Comparison of ENCODE assay signal across 26 cellular contexts in genomic region chr12:48640854-48641253, GRCh38. TPM values are rescaled to one million over a fixed set of nuclear protein-coding genes. Genes with fewer than 3 reads are reported as not detected.
DNase-seq lines count a peak whose midpoint lies in the region; ATAC-seq, FAIRE-seq and TF ChIP-seq lines count a peak whose summit lies in the region.
"Had no signal": no experiment of that assay in that cellular context is flagged by ENCODE, and none has a peak within 500 bp of the region (broad histone marks: within the 10 kb centered on the region; RNA-seq: fewer than 3 reads in every experiment).

No MANE protein-coding gene starts in this region.

- FAIRE-seq in HepG2 (lab: Jason Lieb, UNC): no peak
- FAIRE-seq: GM12878, GM12892, GM18507 had no signal

- POLR2A ChIA-PET in HepG2 (lab: Yijun Ruan, JAX) (no interaction called here), Panc1 (lab: Charles Lee) (no interaction called here)

- TF ChIP-seq EP300 in HepG2 (IDR thresholded peaks at IDR 0.05; ENCODE audit: low read depth in 2 of 2, low read length in 2 of 2) (no peak), HepG2 (CRISPR knock-in tag; IDR thresholded peaks at IDR 0.05; ENCODE audit: borderline replicate concordance) (no peak)

- no peak for TF ChIP-seq POLR2A in HepG2 (IDR thresholded peaks at IDR 0.05; ENCODE audit: insufficient read depth in 1 of 2, low read depth in 2 of 2, low read length in 2 of 2)
- no peak for TF ChIP-seq POLR2A in right lobe of liver (IDR thresholded peaks at IDR 0.05)

- DNase-seq in HepG2 (ENCODE audit: low spot score) (no peak), right lobe of liver (no peak), Panc1 (ENCODE audit: low read depth, low spot score) (no peak), endothelial cell (ENCODE audit: low spot score) (no peak), SHP77 treated with DMSO at 0.1 percent for 48 hours (lab: John Stamatoyannopoulos, UW) (no peak), NCI-H446 (lab: John Stamatoyannopoulos, UW) (no peak)
- DNase-seq: ACHN; BE2C; C1 segment of cervical spinal cord; CD4-positive, alpha-beta memory T cell; CD4-positive, CD25-positive, alpha-beta regulatory T cell; CD8-positive, alpha-beta memory T cell; COR-L47; DMS 273 treated with DMSO at 0.1 percent for 48 hours; DMS153; DMS53; DMS79; EL; GDM1 had no signal

- peaks cover 4% of the 10 kb centered on the region for H3K27me3 Mint-ChIP-seq in endothelial cell (ENCODE audit: unreplicated experiment)
- H3K27me3 Mint-ChIP-seq: CD4-positive, alpha-beta memory T cell; CD4-positive, CD25-positive, alpha-beta regulatory T cell; CD8-positive, alpha-beta memory T cell had no signal

- no peak overlapping the region for H2AFZ ChIP-seq in HepG2 (ENCODE audit: low read length)

- in situ Hi-C loops in HepG2 (cut with HindIII; ENCODE audit: extremely low pct_ligation_motif_present, low pct_unique_long_range_greater_than_20kb) (no loop called here), Panc1 (cut with HindIII; ENCODE audit: low pct_unique_long_range_greater_than_20kb, low sequenced_read_pairs) (no loop called here)

- no peaks in the 10 kb centered on the region for H3K79me2 ChIP-seq in HepG2 (ENCODE audit: insufficient read depth, low read length)

- no peaks in the 10 kb centered on the region for H3K4me1 Mint-ChIP-seq in endothelial cell (ENCODE audit: unreplicated experiment)
- H3K4me1 Mint-ChIP-seq: CD14-positive monocyte; CD4-positive, alpha-beta memory T cell; CD8-positive, alpha-beta memory T cell had no signal

- no peak overlapping the region for H3K27ac Mint-ChIP-seq in endothelial cell (ENCODE audit: unreplicated experiment)
- H3K27ac Mint-ChIP-seq: CD4-positive, alpha-beta memory T cell; CD4-positive, CD25-positive, alpha-beta regulatory T cell had no signal

- H3K4me1 ChIP-seq in HepG2 (ENCODE audit: insufficient read depth, low read length) (no peaks in the 10 kb centered on the region), right lobe of liver (no peaks in the 10 kb centered on the region), Panc1 (ENCODE audit: control insufficient read depth, insufficient read depth, low read length) (no peaks in the 10 kb centered on the region)
- H3K4me1 ChIP-seq: BE2C, BLaER1 had no signal

- H3K36me3 Mint-ChIP-seq in endothelial cell (ENCODE audit: low read depth, unreplicated experiment): peaks cover 42% of the 10 kb centered on the region

- no peaks in the 10 kb centered on the region for H3K27me3 ChIP-seq in HepG2 (ENCODE audit: control insufficient read depth in 1 of 2, insufficient read depth in 2 of 2, low read length in 2 of 2)
- H3K27me3 ChIP-seq in right lobe of liver: no peaks in the 10 kb centered on the region
- no peaks in the 10 kb centered on the region for H3K27me3 ChIP-seq in Panc1 (ENCODE audit: control insufficient read depth, insufficient read depth, low read length)
- H3K27me3 ChIP-seq: BE2C, BLaER1 had no signal

- no peak overlapping the region for H3K9ac ChIP-seq in HepG2 (ENCODE audit: insufficient read depth, low read depth, low read length)
- H3K9ac ChIP-seq: BLaER1 had no signal

- 47% methylated on average over 3 of the region's 3 CpGs for WGBS in HepG2 (ENCODE audit: low lambda C conversion rate)
- 87% methylated on average over 3 of the region's 3 CpGs for WGBS in right lobe of liver (ENCODE audit: insufficient coverage, low coverage, low lambda C conversion rate, missing lambda C conversion rate)

- no peak overlapping the region for H3K27ac ChIP-seq in HepG2 (ENCODE audit: extremely low read length, insufficient read depth, low read length)
- no peak overlapping the region for H3K27ac ChIP-seq in right lobe of liver
- no peak overlapping the region for H3K27ac ChIP-seq in Panc1 (ENCODE audit: low read length)
- H3K27ac ChIP-seq: 22Rv1, BLaER1 had no signal

- H3K4me3 ChIP-seq in HepG2 (replicated peaks in 1 of 3; ENCODE audit: insufficient read depth in 1 of 3, low read depth in 2 of 3, low read length in 3 of 3) (no peak overlapping the region), right lobe of liver (no peak overlapping the region), Panc1 (ENCODE audit: low read depth in 2 of 2, low read length in 2 of 2) (no peak overlapping the region)
- H3K4me3 ChIP-seq: BLaER1, GM12878 had no signal

- H3K4me2 ChIP-seq in HepG2 (ENCODE audit: low read depth, low read length): no peak overlapping the region
- H3K4me2 ChIP-seq: BLaER1 had no signal

- CTCF ChIA-PET in HepG2 (lab: Yijun Ruan, JAX; ENCODE audit: low intra/inter-chr PET ratio, low total read pairs) (no interaction called here), Panc1 (lab: Charles Lee) (no interaction called here)

- ATAC-seq in HepG2 (peak; percentile 31; the same call in 1 of the 3 replicates), right lobe of liver (no peak), Panc1 (peak; percentile 44; the same call in 1 of the 2 replicates), GM21825 (IDR thresholded peaks at IDR 0.05; ENCODE audit: unreplicated experiment) (no peak)
- ATAC-seq: GM12878 had no signal

- TF ChIP-seq CTCF in HepG2 (CRISPR knock-in tag; IDR thresholded peaks at IDR 0.05): no peak
- no peak for TF ChIP-seq CTCF in right lobe of liver (IDR thresholded peaks at IDR 0.05)
- TF ChIP-seq CTCF in Panc1 (IDR thresholded peaks at IDR 0.05): no peak
- no peak for TF ChIP-seq CTCF in endothelial cell (IDR thresholded peaks at IDR 0.05; ENCODE audit: unreplicated experiment)

- H3K36me3 ChIP-seq in HepG2 (replicated peaks in 1 of 2; ENCODE audit: control insufficient read depth in 1 of 2, insufficient read depth in 2 of 2, low read length in 2 of 2): no peaks in the 10 kb centered on the region
- peaks cover 0 to 1% (median 0%) of the 10 kb centered on the region in 4 donors for H3K36me3 ChIP-seq in right lobe of liver
- peaks cover 4% of the 10 kb centered on the region; the same call in 1 of the 2 replicates for H3K36me3 ChIP-seq in Panc1 (ENCODE audit: control insufficient read depth, insufficient read depth, low read length)

- peak overlapping the region; percentile 37 for H3K4me3 Mint-ChIP-seq in endothelial cell (ENCODE audit: unreplicated experiment)
- H3K4me3 Mint-ChIP-seq: CD14-positive monocyte; CD4-positive, alpha-beta memory T cell; CD4-positive, CD25-positive, alpha-beta regulatory T cell; CD8-positive, alpha-beta memory T cell had no signal

- intact Hi-C loops in HepG2 (cut with micrococcal nuclease; ENCODE audit: unreplicated experiment): no loop called here
- intact Hi-C loops in right lobe of liver (cut with DNase I): no loop called here
- intact Hi-C loops in Panc1 (cut with micrococcal nuclease; ENCODE audit: unreplicated experiment): no loop called here

- H4K20me1 ChIP-seq in HepG2 (ENCODE audit: insufficient read depth, low read length): no peaks in the 10 kb centered on the region
- H4K20me1 ChIP-seq: BLaER1 had no signal

- H3K9me3 ChIP-seq in HepG2 (ENCODE audit: low read length): no peaks in the 10 kb centered on the region
- no peaks in the 10 kb centered on the region for H3K9me3 ChIP-seq in right lobe of liver
- H3K9me3 ChIP-seq in Panc1 (ENCODE audit: control insufficient read depth, insufficient read depth, low read depth, low read length): no peaks in the 10 kb centered on the region
- H3K9me3 ChIP-seq: BE2C had no signal

- no TSS peak for BruUV-seq in HepG2 (replicated peaks; lab: Mats Ljungman, UMichigan)
- no TSS peak for BruUV-seq in Panc1 (replicated peaks; lab: Mats Ljungman, UMichigan)

- TF ChIP-seq RAD21 in HepG2 (CRISPR knock-in tag; IDR thresholded peaks at IDR 0.05): no peak

- H3K9me3 Mint-ChIP-seq in endothelial cell (ENCODE audit: unreplicated experiment): no peaks in the 10 kb centered on the region

TF ChIP-seq in HepG2, 621 proteins besides CTCF, POLR2A, EP300 and RAD21 (continues in another document):
- no peak for TF ChIP-seq ZNF777 (CRISPR knock-in tag; IDR thresholded peaks at IDR 0.05)
- TF ChIP-seq ZNF83 (CRISPR knock-in tag; IDR thresholded peaks at IDR 0.05; ENCODE audit: borderline replicate concordance): no peak

RNA-seq across cellular contexts. Expression of gene KANSL2, which starts 41.2 kb away (rescaled TPM):
- 40.1 and 41.3 TPM in 2 replicates for total RNA-seq in HepG2 (2016; rRNA removed; fragmentation: Illumina TruSeq; extraction: Trizol)
- total RNA-seq in HepG2 (2016; cell fraction: cytosol; rRNA removed; fragmentation: Illumina TruSeq; extraction: Trizol; ENCODE audit: low read depth): 11.6 and 13.1 TPM in 2 replicates
- total RNA-seq in HepG2 (2016; cell fraction: insoluble cytoplasmic fraction; rRNA removed; fragmentation: Illumina TruSeq; extraction: Trizol): 39.5 and 40.8 TPM in 2 replicates
- 20.4 and 20.6 TPM in 2 replicates for total RNA-seq in HepG2 (2016; cell fraction: membrane; rRNA removed; fragmentation: Illumina TruSeq; extraction: Trizol)
- 49.1 and 56.8 TPM in 2 replicates for total RNA-seq in HepG2 (2016; cell fraction: nucleus; rRNA removed; fragmentation: Illumina TruSeq; extraction: Trizol)
- 22.0 and 24.1 TPM in 2 replicates for polyA plus RNA-seq in HepG2 (2011; rRNA removed)
- polyA plus RNA-seq in HepG2 (2011; cell fraction: cytosol; rRNA removed): 23.5 and 23.9 TPM in 2 replicates
- 38.4 and 46.5 TPM in 2 replicates for polyA plus RNA-seq in HepG2 (2011; cell fraction: nucleus; rRNA removed)
- polyA plus RNA-seq in HepG2 (2012): 17.0 and 17.6 TPM in 2 replicates
- polyA plus RNA-seq in HepG2 (2016; cell fraction: cytosol; fragmentation: Illumina TruSeq; extraction: Trizol; ENCODE audit: low read depth): 4.1 and 5.1 TPM in 2 replicates
- 26.9 and 31.9 TPM in 2 replicates for polyA plus RNA-seq in HepG2 (2016; cell fraction: insoluble cytoplasmic fraction; fragmentation: Illumina TruSeq; extraction: Trizol; ENCODE audit: low read depth)
- 6.4 and 6.7 TPM in 2 replicates for polyA plus RNA-seq in HepG2 (2016; cell fraction: membrane; fragmentation: Illumina TruSeq; extraction: Trizol; ENCODE audit: low read depth)
- 56.2 and 75.3 TPM in 2 replicates for polyA plus RNA-seq in HepG2 (2016; cell fraction: nucleus; fragmentation: Illumina TruSeq; extraction: Trizol; ENCODE audit: insufficient read depth, low read depth)
- polyA minus RNA-seq in HepG2 (2011; rRNA and poly(A)+ RNA removed; ENCODE audit: low replicate concordance): 80.5 and 142 TPM in 2 replicates
- polyA minus RNA-seq in HepG2 (2011; cell fraction: cytosol; rRNA and poly(A)+ RNA removed): 21.1 and 21.6 TPM in 2 replicates
- 102 and 110 TPM in 2 replicates for polyA minus RNA-seq in HepG2 (2011; cell fraction: nucleus; rRNA and poly(A)+ RNA removed)
- 10 to 100 TPM in 3 of 6 experiments, 1 to 10 TPM in 3; 6.4 to 24.3 (median 12.0) TPM for total RNA-seq in right lobe of liver
- 36.9 TPM for total RNA-seq in Panc1 (2021; ENCODE audit: unreplicated experiment)
- polyA plus RNA-seq in Panc1 (2012; ENCODE audit: insufficient read length): 17.3 TPM
- 37.5 TPM for total RNA-seq in endothelial cell (ENCODE audit: unreplicated experiment)

Comparison
In these comparisons a context has a peak if more than half of its experiments do, and no peak if none do; other contexts are left out.
1. ATAC-seq: peak in HepG2 (single experiment) and Panc1 (single experiment); none in right lobe of liver (0 of 4) and GM21825 (single experiment).